In the genomic region with DNA sequence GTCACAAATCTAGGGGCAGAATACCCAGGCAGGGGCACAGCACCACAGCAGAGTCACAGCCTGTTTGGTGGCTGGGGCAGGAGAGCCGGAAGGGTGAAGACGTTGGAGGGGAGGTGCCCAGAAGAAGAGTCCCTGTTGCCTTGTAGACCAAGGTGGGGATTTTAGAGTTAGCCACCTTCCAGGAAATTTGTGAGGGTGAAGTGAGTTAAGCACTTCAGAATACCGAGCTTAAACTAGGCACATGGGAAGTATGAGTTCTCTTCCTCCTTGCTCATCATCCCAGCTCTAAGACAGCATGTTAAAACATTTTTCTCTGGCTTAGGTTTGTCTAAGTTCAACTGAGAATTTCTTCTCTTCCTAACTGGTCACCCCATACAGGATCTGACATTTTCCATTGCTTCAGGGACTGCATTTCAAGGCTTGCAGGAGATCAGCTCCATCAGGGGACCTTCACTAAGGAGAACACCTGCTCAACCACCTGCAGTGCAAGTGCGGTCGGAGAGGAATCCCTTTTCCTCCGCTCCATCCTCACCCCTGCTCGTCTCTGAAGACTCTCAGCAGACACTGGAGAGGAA, we compare ENCODE assay signal across 29 cellular contexts.
"Had no signal": no experiment of that assay in that cellular context is flagged by ENCODE, and none has a peak within 500 bp of the region (broad histone marks: within the 10 kb centered on the region; RNA-seq: fewer than 3 reads in every experiment).

No MANE protein-coding gene starts in this region.

- H3K9me3 ChIP-seq: SJCRH30 had no signal

- H3K36me3 ChIP-seq: ascending aorta, breast epithelium, SJCRH30, WERI-Rb-1 had no signal

- H3K4me1 ChIP-seq: ascending aorta, breast epithelium, SJCRH30 had no signal

- H3K27me3 ChIP-seq: ascending aorta, breast epithelium, SJCRH30 had no signal

- H3K27ac ChIP-seq: ascending aorta, SJCRH30, SK-N-MC, WERI-Rb-1 had no signal

- DNase-seq: activated CD4-positive, alpha-beta T cell treated with anti-CD3 and anti-CD28 coated beads, Interleukin-2, amount 10 ng/mL, durations not matched to agents 24 days and 14 days; activated CD4-positive, alpha-beta T cell treated with anti-CD3 and anti-CD28 coated beads, Interleukin-2, amount 50 U/mL, for 4 hours; activated CD4-positive, CD25-positive, alpha-beta regulatory T cell; activated CD8-positive, alpha-beta T cell treated with anti-CD3 and anti-CD28 coated beads for 36 hours; activated effector memory CD4-positive, alpha-beta T cell treated with anti-CD3 and anti-CD28 coated beads, Interleukin-2, amount 50 U/mL, for 16 hours; activated naive CD4-positive, alpha-beta T cell; activated naive CD4-positive, alpha-beta T cell treated with anti-CD3 and anti-CD28 coated beads, Interleukin-2, amount 50 U/mL, for 16 hours; activated naive CD8-positive, alpha-beta T cell treated with anti-CD3 and anti-CD28 coated beads for 36 hours; activated T-cell treated with anti-CD3 and anti-CD28 coated beads, Interleukin-2, amount 50 U/mL, for 1 hour; activated T-cell treated with anti-CD3 and anti-CD28 coated beads, Interleukin-2, amount 50 U/mL, for 72 hours; amniotic stem cell; central memory CD4-positive, alpha-beta T cell; Karpas-422; NCI-H1105 treated with DMSO at 0.1 percent for 48 hours; NCI-H1436; NCI-H1694; NCI-H1930; NCI-H2081 treated with DMSO at 0.1 percent for 48 hours; NCI-H345; NCI-H524 treated with DMSO at 0.1 percent for 48 hours; SHP77; SJCRH30; T1000; WERI-Rb-1 had no signal

- H3K4me3 ChIP-seq: ascending aorta, breast epithelium, SJCRH30, SK-N-MC had no signal

- ATAC-seq: activated CD8-positive, alpha-beta T cell treated with anti-CD3 and anti-CD28 coated beads for 36 hours; activated T-cell treated with anti-CD3 and anti-CD28 coated beads, Interleukin-2, amount 50 U/mL, for 72 hours; activated T-helper 17 cell treated with anti-CD3 and anti-CD28 coated beads, Interleukin-2, amount 50 U/mL, for 72 hours; Panc1 had no signal
